Comparison of ENCODE assay signal across 8 cellular contexts in genomic region chrX:69163936-69164741, GRCh38. TPM values are rescaled to one million over a fixed set of nuclear protein-coding genes. Genes with fewer than 3 reads are reported as not detected.
A peak's percentile ranks its signal among the peaks of the same experiment; 100 is the strongest.
DNase-seq lines count a peak whose midpoint lies in the region; ATAC-seq, FAIRE-seq and TF ChIP-seq lines count a peak whose summit lies in the region.

No MANE protein-coding gene starts in this region.

- peak; percentile 47 for DNase-seq in GM12891 (ENCODE audit: insufficient read length, low spot score)
- DNase-seq in activated naive CD8-positive, alpha-beta T cell treated with anti-CD3 and anti-CD28 coated beads, Interleukin-2, amount 50 U/mL, for 24 hours = peak; percentile 37
- DNase-seq in hepatic stellate cell (ENCODE audit: low spot score) = peak; percentile 46
- no peak for DNase-seq in skeletal muscle cell (ENCODE audit: low read depth)
- no peak for DNase-seq in NCI-H446 (lab: John Stamatoyannopoulos, UW)

- H3K27me3 Mint-ChIP-seq in activated naive CD8-positive, alpha-beta T cell treated with anti-CD3 and anti-CD28 coated beads, Interleukin-2, amount 50 U/mL, for 24 hours = no peaks in the 10 kb centered on the region

- H3K36me3 ChIP-seq in SU-DHL-6 (ENCODE audit: low read length) = no peaks in the 10 kb centered on the region

- peak overlapping the region; percentile 82 for H3K4me2 ChIP-seq in SU-DHL-6 (ENCODE audit: low read depth, low read length, poor library complexity, severe bottlenecking)

- no peak overlapping the region for H2AFZ ChIP-seq in SU-DHL-6 (ENCODE audit: low read depth, low read length, severe bottlenecking)

- no peaks in the 10 kb centered on the region for H3K9me3 ChIP-seq in SU-DHL-6 (ENCODE audit: insufficient read depth, low read length)

- H3K27ac ChIP-seq in SU-DHL-6 (ENCODE audit: low read depth, low read length) = no peak overlapping the region

- peak overlapping the region; percentile 71 for H3K27ac Mint-ChIP-seq in activated naive CD8-positive, alpha-beta T cell treated with anti-CD3 and anti-CD28 coated beads, Interleukin-2, amount 50 U/mL, for 24 hours

- no peaks in the 10 kb centered on the region for H3K9me2 ChIP-seq in SU-DHL-6 (replicated peaks; ENCODE audit: insufficient read depth, low read length)

- H3K36me3 Mint-ChIP-seq in activated naive CD8-positive, alpha-beta T cell treated with anti-CD3 and anti-CD28 coated beads, Interleukin-2, amount 50 U/mL, for 24 hours (ENCODE audit: low read depth) = peaks cover 12% of the 10 kb centered on the region

- H4K20me1 ChIP-seq in SU-DHL-6 (ENCODE audit: low read depth, low read length) = no peaks in the 10 kb centered on the region

- H3K9me3 Mint-ChIP-seq in activated naive CD8-positive, alpha-beta T cell treated with anti-CD3 and anti-CD28 coated beads, Interleukin-2, amount 50 U/mL, for 24 hours = no peaks in the 10 kb centered on the region

- ATAC-seq in HG02973 (IDR thresholded peaks at IDR 0.05; ENCODE audit: unreplicated experiment) (peak; percentile 52), HG02623 (IDR thresholded peaks at IDR 0.05; ENCODE audit: unreplicated experiment) (no peak)
- peak; percentile 79 for ATAC-seq in activated naive CD8-positive, alpha-beta T cell treated with anti-CD3 and anti-CD28 coated beads, Interleukin-2, amount 50 U/mL, for 24 hours

- peak overlapping the region; percentile 75 for H3K4me3 ChIP-seq in SU-DHL-6 (ENCODE audit: insufficient read depth, low read length, poor library complexity, severe bottlenecking)
- peak overlapping the region; percentile 75 for H3K4me3 ChIP-seq in skeletal muscle cell (ENCODE audit: low read depth, low read length)

- TF ChIP-seq CTCF in SU-DHL-6 (IDR thresholded peaks at IDR 0.05; ENCODE audit: insufficient read depth, low read length, poor library complexity, severe bottlenecking) = no peak

- FAIRE-seq in GM12891 (lab: Jason Lieb, UNC) = peak; percentile 94

- H3K4me3 Mint-ChIP-seq in activated naive CD8-positive, alpha-beta T cell treated with anti-CD3 and anti-CD28 coated beads, Interleukin-2, amount 50 U/mL, for 24 hours = peak overlapping the region; percentile 73

- H3K4me1 Mint-ChIP-seq in activated naive CD8-positive, alpha-beta T cell treated with anti-CD3 and anti-CD28 coated beads, Interleukin-2, amount 50 U/mL, for 24 hours = peaks cover 27% of the 10 kb centered on the region

- peak overlapping the region; percentile 74 for H3K9ac ChIP-seq in SU-DHL-6 (ENCODE audit: low read length)

- no peaks in the 10 kb centered on the region; the same call in 1 of the 2 replicates for H3K79me2 ChIP-seq in SU-DHL-6 (ENCODE audit: insufficient read depth, low read length)

- H3F3A ChIP-seq in SU-DHL-6 (ENCODE audit: insufficient read depth) = no peaks in the 10 kb centered on the region

- TF ChIP-seq POLR2A in GM12891 (IDR thresholded peaks at IDR 0.05; ENCODE audit: low read depth, low read length) = no peak

- no peaks in the 10 kb centered on the region for H3K27me3 ChIP-seq in SU-DHL-6 (ENCODE audit: low read length)

TF ChIP-seq in GM12891, 5 proteins besides CTCF, POLR2A, EP300 and RAD21:
- TF ChIP-seq SPI1 (IDR thresholded peaks at IDR 0.05; ENCODE audit: low read depth, low read length) (no peak), PAX5 (IDR thresholded peaks at IDR 0.05; ENCODE audit: insufficient read depth, low read length, severe bottlenecking) (no peak), POU2F2 (IDR thresholded peaks at IDR 0.05; ENCODE audit: low read depth, low read length) (no peak), POLR2AphosphoS5 (IDR thresholded peaks at IDR 0.05; ENCODE audit: low read depth, low read length) (no peak), TAF1 (IDR thresholded peaks at IDR 0.05; ENCODE audit: low read depth, low read length) (no peak)

RNA-seq across cellular contexts. Expression of gene PJA1, which starts 1.1 kb away (rescaled TPM):
- polyA plus RNA-seq in GM12891 (2012; ENCODE audit: low read depth, missing spikeins) = 8.7 TPM

Comparison
In these comparisons a context has a peak if more than half of its experiments do, and no peak if none do; other contexts are left out.
1. DNase-seq: peak in GM12891 (single experiment), activated naive CD8-positive, alpha-beta T cell treated with anti-CD3 and anti-CD28 coated beads, Interleukin-2, amount 50 U/mL, for 24 hours (single experiment) and hepatic stellate cell (single experiment); none in skeletal muscle cell (single experiment) and NCI-H446 (0 of 2).